In genomic region chr17:7403043-7403901, GRCh38 we compare ENCODE assay signal across 8 cellular contexts. TPM values are rescaled to one million over a fixed set of nuclear protein-coding genes. Genes with fewer than 3 reads are reported as not detected.
A peak's percentile ranks its signal among the peaks of the same experiment; 100 is the strongest.
DNase-seq lines count a peak whose midpoint lies in the region; ATAC-seq and TF ChIP-seq lines count a peak whose summit lies in the region.

No MANE protein-coding gene starts in this region.

- H2AFZ ChIP-seq in parathyroid adenoma = peak overlapping the region; percentile 80

- no peak overlapping the region for H3K9ac ChIP-seq in parathyroid adenoma

- peaks cover 3% of the 10 kb centered on the region for H3K79me2 ChIP-seq in parathyroid adenoma

- peaks cover 11% of the 10 kb centered on the region for H3K36me3 Mint-ChIP-seq in activated T-cell treated with anti-CD3 and anti-CD28 coated beads, Interleukin-2, amount 50 U/mL, for 24 hours (ENCODE audit: low read depth)
- no peaks in the 10 kb centered on the region for H3K36me3 Mint-ChIP-seq in glutamatergic neuron (ENCODE audit: unreplicated experiment)

- TF ChIP-seq CTCF in glutamatergic neuron (IDR thresholded peaks at IDR 0.05; ENCODE audit: partially characterized antibody, unreplicated experiment) (no peak), parathyroid adenoma (IDR thresholded peaks at IDR 0.05) (no peak)

- peak overlapping the region; percentile 78 for H3K4me3 ChIP-seq in GM08714 (ENCODE audit: low read length)
- peak overlapping the region; percentile 90 for H3K4me3 ChIP-seq in parathyroid adenoma (ENCODE audit: low read depth, low read length)

- H3K27me3 Mint-ChIP-seq in activated T-cell treated with anti-CD3 and anti-CD28 coated beads, Interleukin-2, amount 50 U/mL, for 24 hours = peaks cover 8% of the 10 kb centered on the region
- peaks cover 7% of the 10 kb centered on the region for H3K27me3 Mint-ChIP-seq in glutamatergic neuron (ENCODE audit: unreplicated experiment)

- H3K27ac Mint-ChIP-seq in activated T-cell treated with anti-CD3 and anti-CD28 coated beads, Interleukin-2, amount 50 U/mL, for 24 hours = peak overlapping the region; percentile 98
- H3K27ac Mint-ChIP-seq in glutamatergic neuron (ENCODE audit: unreplicated experiment) = peak overlapping the region; percentile 92

- peak overlapping the region; percentile 92 for H3K4me3 Mint-ChIP-seq in activated T-cell treated with anti-CD3 and anti-CD28 coated beads, Interleukin-2, amount 50 U/mL, for 24 hours
- H3K4me3 Mint-ChIP-seq in glutamatergic neuron (ENCODE audit: unreplicated experiment) = peak overlapping the region; percentile 85

- H3K27me3 ChIP-seq in parathyroid adenoma (ENCODE audit: control insufficient read depth, insufficient read depth, low read length) = no peaks in the 10 kb centered on the region

- H3K4me1 Mint-ChIP-seq in activated T-cell treated with anti-CD3 and anti-CD28 coated beads, Interleukin-2, amount 50 U/mL, for 24 hours (ENCODE audit: low read depth) = peaks cover 16% of the 10 kb centered on the region
- H3K4me1 Mint-ChIP-seq in glutamatergic neuron (ENCODE audit: low read depth, unreplicated experiment) = peaks cover 10% of the 10 kb centered on the region

- H3K27ac ChIP-seq in parathyroid adenoma = peak overlapping the region; percentile 72

- H3K9me3 Mint-ChIP-seq in activated T-cell treated with anti-CD3 and anti-CD28 coated beads, Interleukin-2, amount 50 U/mL, for 24 hours = no peaks in the 10 kb centered on the region
- H3K9me3 Mint-ChIP-seq in glutamatergic neuron (ENCODE audit: unreplicated experiment) = peaks cover 10% of the 10 kb centered on the region

- peak overlapping the region; percentile 87 for H3K4me2 ChIP-seq in parathyroid adenoma (ENCODE audit: low read length)

- no peak for ATAC-seq in GM21723 (IDR thresholded peaks at IDR 0.05; ENCODE audit: unreplicated experiment)
- ATAC-seq in HG03565 (IDR thresholded peaks at IDR 0.05; ENCODE audit: unreplicated experiment) = no peak

- DNase-seq in M059J (ENCODE audit: low read depth) (peak; percentile 76), glutamatergic neuron (peak; percentile 85), NCI-H2107 (lab: John Stamatoyannopoulos, UW) (no peak)
- peak; percentile 52 for DNase-seq in activated T-cell treated with anti-CD3 and anti-CD28 coated beads, Interleukin-2, amount 50 U/mL, for 24 hours

- H3K9me3 ChIP-seq in parathyroid adenoma (ENCODE audit: control insufficient read depth, low read length) = no peaks in the 10 kb centered on the region

- no peaks in the 10 kb centered on the region for H3K36me3 ChIP-seq in parathyroid adenoma (ENCODE audit: control insufficient read depth, insufficient read depth, low read length)

- peaks cover 11% of the 10 kb centered on the region for H3K4me1 ChIP-seq in parathyroid adenoma

RNA-seq across cellular contexts. Expression of gene TMEM256, which starts 0.6 kb away (rescaled TPM):
- 122 and 146 TPM in 2 replicates for total RNA-seq in M059J (2014; rRNA removed; shearing (Covaris generic))
- total RNA-seq in glutamatergic neuron (ENCODE audit: unreplicated experiment) = 51.6 TPM

RNA-seq across cellular contexts. Expression of gene NLGN2, which starts 4.4 kb away (rescaled TPM):
- 8.9 and 16.5 TPM in 2 replicates for total RNA-seq in M059J (2014; rRNA removed; shearing (Covaris generic))
- total RNA-seq in glutamatergic neuron (ENCODE audit: unreplicated experiment) = 90.8 TPM

RNA-seq across cellular contexts. Expression of gene PLSCR3, which starts 8.9 kb away (rescaled TPM):
- total RNA-seq in M059J (2014; rRNA removed; shearing (Covaris generic)) = 17.0 and 29.2 TPM in 2 replicates
- 78.1 TPM for total RNA-seq in glutamatergic neuron (ENCODE audit: unreplicated experiment)

RNA-seq across cellular contexts. Expression of gene SPEM1, which starts 16.9 kb away (rescaled TPM):
- total RNA-seq in M059J (2014; rRNA removed; shearing (Covaris generic)) = not detected in 2 replicates
- total RNA-seq in glutamatergic neuron (ENCODE audit: unreplicated experiment) = not detected

RNA-seq across cellular contexts. Expression of gene SPEM2, which starts 22.1 kb away (rescaled TPM):
- total RNA-seq in M059J (2014; rRNA removed; shearing (Covaris generic)) = not detected in 2 replicates
- total RNA-seq in glutamatergic neuron (ENCODE audit: unreplicated experiment) = not detected
